Comparison of ENCODE assay signal across 18 cellular contexts in the genomic region with DNA sequence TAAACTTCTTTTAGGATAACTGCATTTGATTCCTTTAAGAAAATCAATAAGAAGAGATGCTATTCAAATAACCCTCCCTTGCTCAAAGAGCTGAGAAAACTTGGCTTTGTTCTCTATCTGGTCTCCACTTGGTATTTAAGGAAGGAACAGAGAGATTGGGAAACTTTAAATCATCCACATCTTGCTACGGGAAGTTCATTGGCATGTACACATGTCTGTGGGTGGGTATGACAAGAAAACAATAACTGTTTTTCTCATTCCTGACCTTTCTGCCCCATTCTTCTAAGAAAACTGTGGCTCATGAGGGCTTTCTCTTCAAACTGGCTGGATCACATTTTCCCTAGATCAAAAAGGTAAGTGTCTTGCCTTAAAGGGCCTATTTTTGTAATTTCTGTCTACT. TPM values are rescaled to one million over a fixed set of nuclear protein-coding genes. Genes with fewer than 3 reads are reported as not detected.
DNase-seq lines count a peak whose midpoint lies in the region; ATAC-seq, FAIRE-seq and TF ChIP-seq lines count a peak whose summit lies in the region.
"Had no signal": no experiment of that assay in that cellular context is flagged by ENCODE, and none has a peak within 500 bp of the region (broad histone marks: within the 10 kb centered on the region; RNA-seq: fewer than 3 reads in every experiment).

No MANE protein-coding gene starts in this region.

- peak; percentile 58 for DNase-seq in AG10803 (ENCODE audit: low read depth)
- peak; percentile 30 for DNase-seq in EH (ENCODE audit: low read depth)
- no peak for DNase-seq in activated CD4-positive, alpha-beta memory T cell treated with anti-CD3 and anti-CD28 coated beads, Interleukin-2, amount 10 ng/mL, durations not matched to agents 7 days and 5 days
- no peak for DNase-seq in left lobe of liver (ENCODE audit: low spot score)
- DNase-seq in GM19239 (ENCODE audit: insufficient read length, low spot score) = no peak
- DNase-seq in amygdala (lab: John Stamatoyannopoulos, UW) = no peak
- DNase-seq in sigmoid colon = no peak
- DNase-seq in vagina (ENCODE audit: extremely low spot score in 2 of 2) = no peak
- DNase-seq: activated effector memory CD4-positive, alpha-beta T cell treated with Interleukin-2 at 50 U/mL for 16 hours; central memory CD4-positive, alpha-beta T cell; NCI-H1930; NCI-H774; psoas muscle; stimulated activated CD4-positive, alpha-beta T cell treated with anti-CD3 and anti-CD28 coated beads, Interleukin-4, amount 100 ng/mL, for 24 hours; stimulated activated naive CD8-positive, alpha-beta T cell treated with anti-CD3 and anti-CD28 coated beads, Interleukin-15, amount 100 ng/mL, for 72 hours had no signal

- H3K9me3 Mint-ChIP-seq in activated CD4-positive, alpha-beta memory T cell treated with anti-CD3 and anti-CD28 coated beads, Interleukin-2, amount 10 ng/mL, durations not matched to agents 7 days and 5 days = no peaks in the 10 kb centered on the region
- H3K9me3 Mint-ChIP-seq: stimulated activated naive CD8-positive, alpha-beta T cell treated with anti-CD3 and anti-CD28 coated beads, Interleukin-15, amount 100 ng/mL, for 72 hours; WTC11 had no signal

- peaks cover 0 to 7% (median 4%) of the 10 kb centered on the region in 4 donors for H3K4me1 ChIP-seq in sigmoid colon
- peaks cover 7% of the 10 kb centered on the region for H3K4me1 ChIP-seq in vagina

- TF ChIP-seq POLR2A in sigmoid colon (IDR thresholded peaks at IDR 0.05) (no peak), vagina (IDR thresholded peaks at IDR 0.05) (no peak)

- H3K36me3 ChIP-seq in sigmoid colon = no peaks in the 10 kb centered on the region
- H3K36me3 ChIP-seq in vagina = no peaks in the 10 kb centered on the region

- H3K9me3 ChIP-seq in sigmoid colon (no peaks in the 10 kb centered on the region), vagina (no peaks in the 10 kb centered on the region)
- H3K9me3 ChIP-seq: psoas muscle had no signal

- POLR2A ChIA-PET in activated CD4-positive, alpha-beta memory T cell treated with anti-CD3 and anti-CD28 coated beads, Interleukin-2, amount 10 ng/mL, durations not matched to agents 7 days and 5 days (lab: Charles Lee) = interaction anchor here (0.8 to 1.1 kb wide), 2 partner anchors 57 kb away, joined by 3 read pairs; no protein-coding TSS in a partner anchor

- CTCF ChIA-PET in activated CD4-positive, alpha-beta memory T cell treated with anti-CD3 and anti-CD28 coated beads, Interleukin-2, amount 10 ng/mL, durations not matched to agents 7 days and 5 days (lab: Charles Lee) = interaction anchor here (0.5 to 3.2 kb wide), 2 partner anchors 132 to 497 kb away, joined by 4 to 9 read pairs; no protein-coding TSS in a partner anchor

- no peak overlapping the region for H3K4me3 Mint-ChIP-seq in activated CD4-positive, alpha-beta memory T cell treated with anti-CD3 and anti-CD28 coated beads, Interleukin-2, amount 10 ng/mL, durations not matched to agents 7 days and 5 days
- H3K4me3 Mint-ChIP-seq: stimulated activated naive CD8-positive, alpha-beta T cell treated with anti-CD3 and anti-CD28 coated beads, Interleukin-15, amount 100 ng/mL, for 72 hours; WTC11 had no signal

- peaks cover 92% of the 10 kb centered on the region for H3K4me1 Mint-ChIP-seq in activated CD4-positive, alpha-beta memory T cell treated with anti-CD3 and anti-CD28 coated beads, Interleukin-2, amount 10 ng/mL, durations not matched to agents 7 days and 5 days

- intact Hi-C loops in sigmoid colon (cut with DNase I) (no loop called here), vagina (cut with DNase I) (no loop called here)

- peaks cover 26% of the 10 kb centered on the region for H3K36me3 Mint-ChIP-seq in activated CD4-positive, alpha-beta memory T cell treated with anti-CD3 and anti-CD28 coated beads, Interleukin-2, amount 10 ng/mL, durations not matched to agents 7 days and 5 days (ENCODE audit: low read depth)
- H3K36me3 Mint-ChIP-seq: WTC11 had no signal

- peak overlapping the region; percentile 2 for H3K27ac Mint-ChIP-seq in activated CD4-positive, alpha-beta memory T cell treated with anti-CD3 and anti-CD28 coated beads, Interleukin-2, amount 10 ng/mL, durations not matched to agents 7 days and 5 days
- H3K27ac Mint-ChIP-seq: WTC11 had no signal

- H3K27me3 ChIP-seq in sigmoid colon (peaks cover 0 to 36% (median 2%) of the 10 kb centered on the region in 3 donors), vagina (no peaks in the 10 kb centered on the region)

- no peak overlapping the region for H3K4me3 ChIP-seq in AG10803 (ENCODE audit: low read length)
- no peak overlapping the region for H3K4me3 ChIP-seq in sigmoid colon
- no peak overlapping the region for H3K4me3 ChIP-seq in vagina
- H3K4me3 ChIP-seq: K562, psoas muscle, SK-N-MC had no signal

- H3K27me3 Mint-ChIP-seq in activated CD4-positive, alpha-beta memory T cell treated with anti-CD3 and anti-CD28 coated beads, Interleukin-2, amount 10 ng/mL, durations not matched to agents 7 days and 5 days = no peaks in the 10 kb centered on the region
- H3K27me3 Mint-ChIP-seq: stimulated activated naive CD8-positive, alpha-beta T cell treated with anti-CD3 and anti-CD28 coated beads, Interleukin-15, amount 100 ng/mL, for 72 hours had no signal

- H3K27ac ChIP-seq in sigmoid colon (no peak overlapping the region), vagina (no peak overlapping the region)
- H3K27ac ChIP-seq: psoas muscle, SK-N-MC had no signal

- no peak for FAIRE-seq in GM19239 (lab: Jason Lieb, UNC)

- TF ChIP-seq CTCF in AG10803 (conservative IDR thresholded peaks at IDR 0.05; ENCODE audit: low read length) = no peak
- TF ChIP-seq CTCF in sigmoid colon (IDR thresholded peaks at IDR 0.05) = no peak
- TF ChIP-seq CTCF in vagina (IDR thresholded peaks at IDR 0.05) = no peak

- TF ChIP-seq EP300 in sigmoid colon (IDR thresholded peaks at IDR 0.05) = no peak

- peak; percentile 33 for ATAC-seq in left lobe of liver
- ATAC-seq: psoas muscle; stimulated activated naive CD8-positive, alpha-beta T cell treated with anti-CD3 and anti-CD28 coated beads, Interleukin-15, amount 100 ng/mL, for 72 hours had no signal

- WGBS in sigmoid colon, 2 donors = 52 to 54% methylated on average over 1 of the region's 1 CpG

RNA-seq across cellular contexts. Expression of gene SEL1L3, which starts 6.0 kb away (rescaled TPM):
- 10 to 100 TPM; 88.3 to 91.3 TPM for total RNA-seq in activated CD4-positive, alpha-beta memory T cell treated with anti-CD3 and anti-CD28 coated beads, Interleukin-2, amount 10 ng/mL, durations not matched to agents 7 days and 5 days
- total RNA-seq in left lobe of liver (5.0 TPM), sigmoid colon (1 to 10 TPM; 3.5 to 8.1 (median 4.5) TPM), vagina (8.3 TPM)
- polyA plus RNA-seq in sigmoid colon = 10 to 100 TPM; 22.2 to 65.6 (median 26.1) TPM

RNA-seq across cellular contexts. Expression of gene SMIM20, which starts 57.3 kb away (rescaled TPM):
- total RNA-seq in activated CD4-positive, alpha-beta memory T cell treated with anti-CD3 and anti-CD28 coated beads, Interleukin-2, amount 10 ng/mL, durations not matched to agents 7 days and 5 days = 10 to 100 TPM; 11.5 to 14.4 TPM
- total RNA-seq in left lobe of liver = 20.4 TPM
- total RNA-seq in sigmoid colon = 10 to 100 TPM; 33.8 to 46.7 (median 40.8) TPM
- polyA plus RNA-seq in sigmoid colon = 10 to 100 TPM; 44.8 to 99.1 (median 94.8) TPM
- 12.8 TPM for total RNA-seq in vagina

Comparison
In these comparisons a context has a peak if more than half of its experiments do, and no peak if none do; other contexts are left out.
1. DNase-seq: peak in AG10803 (single experiment) and EH (single experiment); none in activated CD4-positive, alpha-beta memory T cell treated with anti-CD3 and anti-CD28 coated beads, Interleukin-2, amount 10 ng/mL, durations not matched to agents 7 days and 5 days (single experiment), left lobe of liver (single experiment), GM19239 (single experiment), amygdala (0 of 56), sigmoid colon (single experiment) and vagina (0 of 2).